20 cellular contexts compared by ENCODE assay signal in genomic region chr5:54383225-54383624, GRCh38.
DNase-seq lines count a peak whose midpoint lies in the region; ATAC-seq and TF ChIP-seq lines count a peak whose summit lies in the region.
"Had no signal": no experiment of that assay in that cellular context is flagged by ENCODE, and none has a peak within 500 bp of the region (broad histone marks: within the 10 kb centered on the region; RNA-seq: fewer than 3 reads in every experiment).

No MANE protein-coding gene starts in this region.

- no peak for TF ChIP-seq CTCF in epithelial cell of esophagus (IDR thresholded peaks at IDR 0.05; ENCODE audit: insufficient read depth, low read depth, low read length, missing control alignments)

- ATAC-seq in HG03520 (IDR thresholded peaks at IDR 0.05; ENCODE audit: unreplicated experiment) = no peak
- ATAC-seq: stimulated activated naive CD8-positive, alpha-beta T cell treated with anti-CD3 and anti-CD28 coated beads, Interleukin-15, Interleukin-2, amounts not matched to agents 100 U/mL and 50 U/mL, for 24 hours had no signal

- DNase-seq in EH (ENCODE audit: low read depth) (peak; percentile 27), MV-4-11 (lab: John Stamatoyannopoulos, UW) (peak; percentile 28), epithelial cell of esophagus (ENCODE audit: low read depth) (peak; percentile 50), iris pigment epithelial cell (ENCODE audit: low read depth) (peak; percentile 54), epidermal melanocyte (ENCODE audit: insufficient read length, low spot score) (no peak)
- no peak for DNase-seq in central memory CD4-positive, alpha-beta T cell
- DNase-seq: activated B cell treated with CpG ODN at 0.5 μM for 24 hours; activated CD4-positive, alpha-beta memory T cell treated with anti-CD3 and anti-CD28 coated beads, Interleukin-2, amount 10 ng/mL, durations not matched to agents 7 days and 5 days; activated naive CD4-positive, alpha-beta T cell treated with Interleukin-2 at 50 U/mL for 16 hours; activated T-cell treated with anti-CD3 and anti-CD28 coated beads, Interleukin-2, amount 50 U/mL, for 1 hour; colonic mucosa; KBM-7; NCI-H1092 treated with DMSO at 0.1 percent for 48 hours; NCI-H2107; NCI-H510A treated with DMSO at 0.1 percent for 48 hours; occipital lobe; stimulated activated CD4-positive, alpha-beta T cell treated with anti-CD3 and anti-CD28 coated beads, Interleukin-1b, Interleukin-23, amount 100 ng/mL, for 48 hours; stimulated activated naive CD8-positive, alpha-beta T cell treated with anti-CD3 and anti-CD28 coated beads, Interleukin-15, Interleukin-2, amounts not matched to agents 100 U/mL and 50 U/mL, for 24 hours had no signal

- H3K4me3 ChIP-seq in epithelial cell of esophagus (ENCODE audit: low read length) = no peak overlapping the region
- H3K4me3 ChIP-seq: colonic mucosa, tibial nerve had no signal

Comparison
In these comparisons a context has a peak if more than half of its experiments do, and no peak if none do; other contexts are left out.
1. DNase-seq: peak in EH (single experiment), MV-4-11 (single experiment), epithelial cell of esophagus (single experiment) and iris pigment epithelial cell (single experiment); none in central memory CD4-positive, alpha-beta T cell (single experiment) and epidermal melanocyte (single experiment).